In the genomic region with DNA sequence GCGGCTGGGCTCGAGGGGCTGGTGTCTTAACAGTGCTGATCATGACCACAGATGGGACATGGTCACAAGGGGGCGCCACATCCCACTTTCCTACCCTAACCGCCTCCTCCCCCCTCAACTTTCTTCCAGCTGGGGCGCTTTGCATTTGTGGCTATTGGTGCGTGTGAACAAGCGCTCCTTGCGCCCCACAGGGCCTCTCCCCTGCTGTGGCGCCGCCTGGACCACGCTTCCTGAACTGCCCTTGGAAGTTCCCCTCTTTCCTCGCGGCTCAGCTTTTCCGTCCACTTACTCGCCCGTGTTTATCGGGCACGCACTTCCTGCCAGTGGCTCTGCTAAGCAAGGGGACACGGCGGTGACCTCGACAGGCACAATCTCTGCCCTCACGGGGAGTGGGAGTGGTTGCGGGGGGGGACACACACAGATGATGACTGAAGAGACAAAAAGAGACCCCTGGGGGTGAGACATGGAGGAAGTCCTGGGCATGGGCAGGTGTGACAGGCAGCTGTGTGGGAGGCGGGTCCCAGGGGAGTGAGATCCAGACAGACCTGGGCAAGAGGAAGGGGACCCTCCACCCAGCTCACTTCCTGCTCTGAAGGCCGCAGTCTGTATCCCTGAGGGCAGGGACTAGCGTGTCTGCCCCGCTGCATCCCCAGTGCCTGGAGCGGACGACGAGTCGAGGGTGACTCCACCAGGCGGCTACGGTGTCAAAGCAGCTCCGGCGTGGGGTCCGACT, we compare ENCODE assay signal across 8 cellular contexts. TPM values are rescaled to one million over a fixed set of nuclear protein-coding genes. Genes with fewer than 3 reads are reported as not detected.
DNase-seq lines count a peak whose midpoint lies in the region; ATAC-seq lines count a peak whose summit lies in the region.

No MANE protein-coding gene starts in this region.

- peak; percentile 52 for ATAC-seq in GM18861 (IDR thresholded peaks at IDR 0.05; ENCODE audit: unreplicated experiment)
- peak; percentile 83 for ATAC-seq in HG03432 (IDR thresholded peaks at IDR 0.05; ENCODE audit: unreplicated experiment)
- peak; percentile 61 for ATAC-seq in esophagus mucosa

- no peaks in the 10 kb centered on the region for H3K27me3 ChIP-seq in ACC112 (ENCODE audit: insufficient read depth, low read length)

- no peaks in the 10 kb centered on the region for H3K4me1 ChIP-seq in ACC112 (ENCODE audit: control insufficient read depth, insufficient read depth, low read length, unreplicated experiment)

- H3K36me3 ChIP-seq in ACC112 (ENCODE audit: insufficient read depth, low read length) = no peaks in the 10 kb centered on the region

- H3K79me2 ChIP-seq in ACC112 (ENCODE audit: control insufficient read depth, insufficient read depth, low read length, unreplicated experiment) = no peaks in the 10 kb centered on the region

- H2AFZ ChIP-seq in ACC112 (ENCODE audit: low read length, unreplicated experiment) = no peak overlapping the region

- H3K27ac ChIP-seq in ACC112 (ENCODE audit: low read depth, low read length) = no peak overlapping the region

- H3K4me3 ChIP-seq in ACC112 (ENCODE audit: low read depth, low read length) = peak overlapping the region; percentile 69

- peak; percentile 76 for DNase-seq in NOMO-1 treated with DMSO at 0.1 percent for 48 hours (lab: John Stamatoyannopoulos, UW; ENCODE audit: unreplicated experiment)
- peak; percentile 60 for DNase-seq in activated T-cell treated with anti-CD3 and anti-CD28 coated beads for 1 hour (ENCODE audit: low read depth)
- peak; percentile 73 for DNase-seq in myocyte (ENCODE audit: low read depth)
- DNase-seq in stimulated activated CD8-positive, alpha-beta memory T cell treated with anti-CD3 and anti-CD28 coated beads, Interleukin-7, amount 100 ng/mL, for 1 hour (ENCODE audit: low read depth in 2 of 2) = peak; percentile 37 to 52

RNA-seq across cellular contexts. Expression of a gene that starts 40.3 kb away (rescaled TPM):
- 24.4 TPM for total RNA-seq in esophagus mucosa
- total RNA-seq in myocyte = 22.5 and 23.3 TPM in 2 replicates
- polyA plus RNA-seq in myocyte (2012) = 25.3 TPM
